21 cellular contexts compared by ENCODE assay signal in the genomic region with DNA sequence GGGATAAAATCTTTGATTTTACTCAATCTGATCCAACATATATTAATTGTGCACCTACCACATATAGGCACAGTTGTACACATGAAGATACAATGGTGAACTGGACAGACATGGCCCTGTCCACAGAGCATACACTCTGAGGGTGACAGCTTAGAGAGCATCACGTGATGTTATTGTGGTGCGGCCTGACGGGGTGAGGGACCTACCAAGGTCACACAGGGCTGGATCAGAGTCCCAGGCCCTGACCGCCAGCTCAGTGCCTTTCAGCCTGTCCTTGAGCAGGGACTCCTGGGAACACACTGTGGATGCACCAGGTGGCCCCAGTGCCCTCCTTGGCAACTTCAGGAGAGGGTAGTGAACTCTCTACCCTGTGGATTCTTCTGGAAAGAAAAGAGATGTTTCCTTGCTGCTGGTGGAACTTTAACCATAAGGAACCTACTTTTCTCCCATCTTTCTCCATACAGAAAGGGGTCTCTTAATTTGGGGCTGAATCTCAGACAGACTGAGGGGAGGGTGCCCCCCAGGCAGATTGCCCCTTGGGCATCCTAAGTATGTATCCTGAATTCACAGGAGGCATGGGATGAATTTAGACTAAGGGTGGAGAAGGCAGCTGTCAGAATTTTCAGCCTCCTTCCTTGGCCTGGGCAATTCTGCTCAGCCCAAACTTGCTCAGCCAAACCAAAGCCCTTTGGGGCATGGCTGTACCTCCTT. TPM values are rescaled to one million over a fixed set of nuclear protein-coding genes. Genes with fewer than 3 reads are reported as not detected.
DNase-seq lines count a peak whose midpoint lies in the region; ATAC-seq, FAIRE-seq and TF ChIP-seq lines count a peak whose summit lies in the region.
"Had no signal": no experiment of that assay in that cellular context is flagged by ENCODE, and none has a peak within 500 bp of the region (broad histone marks: within the 10 kb centered on the region; RNA-seq: fewer than 3 reads in every experiment).

No MANE protein-coding gene starts in this region.

- H3K9me3 ChIP-seq in RWPE2 (ENCODE audit: severe bottlenecking) (no peaks in the 10 kb centered on the region), kidney (ENCODE audit: control insufficient read depth in 1 of 2, low read length in 2 of 2) (peaks cover 0 to 3% of the 10 kb centered on the region in 2 donors), right lobe of liver (no peaks in the 10 kb centered on the region)
- H3K9me3 ChIP-seq: BE2C, HAP-1 had no signal

- H3K27me3 ChIP-seq in RWPE2 (ENCODE audit: insufficient read depth, poor library complexity, severe bottlenecking) (peaks cover 39% of the 10 kb centered on the region), right lobe of liver (no peaks in the 10 kb centered on the region)
- H3K27me3 ChIP-seq: BE2C had no signal

- H3K27ac ChIP-seq in RWPE2 (ENCODE audit: poor library complexity, severe bottlenecking): no peak overlapping the region
- H3K27ac ChIP-seq in kidney (ENCODE audit: low read depth in 2 of 2, low read length in 2 of 2): peak overlapping the region; percentile 91 to 94
- H3K27ac ChIP-seq in right lobe of liver: peak overlapping the region; percentile 65 to 98 (median 96)
- H3K27ac ChIP-seq: KMS-11 had no signal

- ATAC-seq in RWPE2 (ENCODE audit: low read depth) (no peak), right lobe of liver (peak; percentile 47 to 74 (median 61)), HG03108 (IDR thresholded peaks at IDR 0.05; ENCODE audit: unreplicated experiment) (no peak), GM21381 (IDR thresholded peaks at IDR 0.05; ENCODE audit: unreplicated experiment) (no peak)

- no peak for FAIRE-seq in kidney (lab: Jason Lieb, UNC)
- FAIRE-seq in urothelium cell line (lab: Jason Lieb, UNC): peak; percentile 56
- FAIRE-seq: A204.1, G401.6, GM12891 had no signal

- H3K4me1 ChIP-seq in RWPE2 (ENCODE audit: insufficient read depth, poor library complexity, severe bottlenecking) (no peaks in the 10 kb centered on the region), kidney (ENCODE audit: control insufficient read depth in 1 of 2, insufficient read depth in 1 of 2, low read depth in 1 of 2, low read length in 2 of 2) (peaks cover 55 to 67% of the 10 kb centered on the region in 2 donors), right lobe of liver (peaks cover 0 to 72% (median 30%) of the 10 kb centered on the region in 4 donors)
- H3K4me1 ChIP-seq: BE2C, HAP-1 had no signal

- intact Hi-C loops in kidney (cut with DNase I) (no loop called here), right lobe of liver (cut with DNase I) (loop anchor here in 1 of 2 donors (5.0 kb wide), 1 partner anchor 60 kb away; the partner anchor contains the start of gene CTCFL)

- H3K36me3 ChIP-seq in RWPE2 (ENCODE audit: low read depth) (no peaks in the 10 kb centered on the region), kidney (ENCODE audit: control insufficient read depth in 1 of 2, insufficient read depth in 2 of 2, low read length in 2 of 2) (no peaks in the 10 kb centered on the region), right lobe of liver (no peaks in the 10 kb centered on the region)
- H3K36me3 ChIP-seq: BE2C, HAP-1 had no signal

- no CpG with 5 or more reads among the region's 4 CpGs for WGBS in right lobe of liver (ENCODE audit: insufficient coverage, low coverage, low lambda C conversion rate, missing lambda C conversion rate)

- TF ChIP-seq CTCF in RWPE2 (IDR thresholded peaks at IDR 0.05; ENCODE audit: poor library complexity, severe bottlenecking) (no peak), kidney (IDR thresholded peaks at IDR 0.05; ENCODE audit: borderline replicate concordance, extremely low read depth, insufficient read depth) (no peak), right lobe of liver (IDR thresholded peaks at IDR 0.05) (no peak)

- peak overlapping the region in 1 of 2 donors; percentile 30 for H3K9ac ChIP-seq in kidney (ENCODE audit: low read length in 2 of 2)
- H3K9ac ChIP-seq: KMS-11 had no signal

- H3K4me3 ChIP-seq in RWPE2 (ENCODE audit: severe bottlenecking) (no peak overlapping the region), kidney (ENCODE audit: low read length in 2 of 2) (peak overlapping the region in 1 of 2 donors; percentile 3), right lobe of liver (no peak overlapping the region)
- H3K4me3 ChIP-seq: HAP-1 had no signal

- DNase-seq in RWPE2 (ENCODE audit: low spot score) (peak; percentile 70), kidney (peak; percentile 24), right lobe of liver (peak; percentile 69 to 93 (median 91)), urothelium cell line (ENCODE audit: low spot score) (no peak), SW 1271 (lab: John Stamatoyannopoulos, UW) (no peak), OCI-M1 (lab: John Stamatoyannopoulos, UW) (no peak)
- DNase-seq: ACHN; BE2C; C1 segment of cervical spinal cord; CD4-positive, CD25-positive, alpha-beta regulatory T cell; CD8-positive, alpha-beta memory T cell; COR-L47 had no signal

- no peak for TF ChIP-seq POLR2A in right lobe of liver (IDR thresholded peaks at IDR 0.05)

RNA-seq across cellular contexts. Expression of gene PCK1, which starts 26.5 kb away (rescaled TPM):
- total RNA-seq in kidney (29.7 TPM), right lobe of liver (1,000 to 10,000 TPM in 2 of 6 experiments, 100 to 1,000 TPM in 4; 187 to 1,757 (median 778) TPM)
- polyA plus RNA-seq in kidney (ENCODE audit: insufficient read depth, low read depth, low replicate concordance): 551 TPM
- total RNA-seq: CD4-positive, CD25-positive, alpha-beta regulatory T cell; CD8-positive, alpha-beta memory T cell had no signal
- polyA plus RNA-seq: CD4-positive, CD25-positive, alpha-beta regulatory T cell; CD8-positive, alpha-beta memory T cell; IgD-negative memory B cell had no signal

RNA-seq across cellular contexts. Expression of gene ZBP1, which starts 32.8 kb away (rescaled TPM):
- total RNA-seq in kidney: 3.7 TPM
- not detected for polyA plus RNA-seq in kidney (ENCODE audit: insufficient read depth, low read depth, low replicate concordance)
- total RNA-seq in right lobe of liver: under 1 TPM in 4 of 6 experiments, not detected in 2; 0.14 to 0.75 (median 0.36) TPM
- total RNA-seq: H4 had no signal

Comparison
In these comparisons a context has a peak if more than half of its experiments do, and no peak if none do; other contexts are left out.
1. ATAC-seq: peak in right lobe of liver (4 of 4); none in RWPE2 (single experiment), HG03108 (single experiment) and GM21381 (single experiment).
2. DNase-seq: peak in RWPE2 (single experiment), kidney (single experiment) and right lobe of liver (3 of 3); none in urothelium cell line (single experiment), SW 1271 (0 of 2) and OCI-M1 (single experiment).